In the genomic region with DNA sequence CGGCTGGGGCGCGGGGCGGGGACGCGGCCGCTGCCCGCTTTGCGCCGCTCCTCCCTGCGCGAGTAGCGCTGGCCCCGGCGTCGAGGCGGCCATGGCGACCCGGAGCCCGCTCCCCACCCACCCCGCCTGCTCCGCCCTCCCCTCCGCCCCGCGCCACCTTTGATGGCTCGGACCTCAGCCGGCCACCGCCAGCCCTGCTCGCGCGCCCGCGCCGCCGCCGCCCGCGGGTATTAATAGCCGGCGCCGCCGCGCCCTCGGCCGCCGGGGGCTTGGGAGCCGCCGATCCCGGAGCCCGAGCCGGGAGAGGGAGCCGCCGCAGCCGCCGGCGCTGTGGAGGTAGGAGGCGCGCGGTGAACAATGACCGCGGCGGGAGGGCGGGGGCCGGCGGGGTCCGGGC, we compare ENCODE assay signal across 8 cellular contexts. TPM values are rescaled to one million over a fixed set of nuclear protein-coding genes. Genes with fewer than 3 reads are reported as not detected.
DNase-seq lines count a peak whose midpoint lies in the region; ATAC-seq and TF ChIP-seq lines count a peak whose summit lies in the region.

No MANE protein-coding gene starts in this region.

- H3K4me3 ChIP-seq in fibroblast of the aortic adventitia (ENCODE audit: low read depth, low read length), result peak overlapping the region; percentile 65
- peak overlapping the region; percentile 53 to 72 (median 58) for H3K4me3 ChIP-seq in gastrocnemius medialis

- intact Hi-C loops in gastrocnemius medialis (cut with DNase I; ENCODE audit: low total_unique reads), result no loop called here

- TF ChIP-seq CTCF in fibroblast of the aortic adventitia (IDR thresholded peaks at IDR 0.05; ENCODE audit: insufficient read depth, low read length) (no peak), gastrocnemius medialis (IDR thresholded peaks at IDR 0.05 in 4 of 5, conservative IDR thresholded peaks at IDR 0.05 in 1 of 5) (no peak)

- H3K36me3 ChIP-seq in gastrocnemius medialis, result no peaks in the 10 kb centered on the region

- no peaks in the 10 kb centered on the region for H3K9me3 ChIP-seq in gastrocnemius medialis

- in situ Hi-C loops in gastrocnemius medialis (cut with MboI; ENCODE audit: low sequenced_read_pairs in 4 of 4), result loop anchor here in 2 of 4 donors (10.0 to 25.0 kb wide), 2 partner anchors 512 to 519 kb away; no protein-coding TSS in a partner anchor

- no peak for TF ChIP-seq POLR2A in gastrocnemius medialis (IDR thresholded peaks at IDR 0.05)

- peaks cover 0 to 6% (median 0%) of the 10 kb centered on the region in 3 donors for H3K27me3 ChIP-seq in gastrocnemius medialis

- peak; percentile 32 for ATAC-seq in HG03439 (IDR thresholded peaks at IDR 0.05; ENCODE audit: unreplicated experiment)
- peak; percentile 55 to 61 for ATAC-seq in gastrocnemius medialis

- DNase-seq in NCI-H146 (lab: John Stamatoyannopoulos, UW), result peak; percentile 85
- DNase-seq in NCI-H146 treated with DMSO at 0.1 percent for 48 hours (lab: John Stamatoyannopoulos, UW; ENCODE audit: unreplicated experiment), result no peak
- no peak for DNase-seq in fibroblast of the aortic adventitia (ENCODE audit: low read depth)
- peak in 1 of 2 donors; percentile 12 for DNase-seq in gastrocnemius medialis
- no peak for DNase-seq in activated gamma-delta T cell (lab: John Stamatoyannopoulos, UW)
- no peak for DNase-seq in DMS114 treated with DMSO at 0.1 percent for 48 hours (lab: John Stamatoyannopoulos, UW; ENCODE audit: unreplicated experiment)
- DNase-seq in GF-D8 (lab: John Stamatoyannopoulos, UW), result no peak

- peaks cover 2 to 17% of the 10 kb centered on the region in 2 donors for H3K4me1 ChIP-seq in gastrocnemius medialis

- peak overlapping the region; percentile 21 to 66 (median 46) for H3K27ac ChIP-seq in gastrocnemius medialis

RNA-seq across cellular contexts. Expression of a gene that starts 0.3 kb away (rescaled TPM):
- total RNA-seq in fibroblast of the aortic adventitia (ENCODE audit: low replicate concordance) (16.2 and 20.3 TPM in 2 replicates), gastrocnemius medialis (1 to 10 TPM; 3.5 to 9.8 (median 4.9) TPM)

RNA-seq across cellular contexts. Expression of a gene that starts 33.9 kb away (rescaled TPM):
- total RNA-seq in fibroblast of the aortic adventitia (ENCODE audit: low replicate concordance) (not detected in 2 replicates), gastrocnemius medialis (not detected)
